ENCODE assay signal across 9 cellular contexts in the genomic region with DNA sequence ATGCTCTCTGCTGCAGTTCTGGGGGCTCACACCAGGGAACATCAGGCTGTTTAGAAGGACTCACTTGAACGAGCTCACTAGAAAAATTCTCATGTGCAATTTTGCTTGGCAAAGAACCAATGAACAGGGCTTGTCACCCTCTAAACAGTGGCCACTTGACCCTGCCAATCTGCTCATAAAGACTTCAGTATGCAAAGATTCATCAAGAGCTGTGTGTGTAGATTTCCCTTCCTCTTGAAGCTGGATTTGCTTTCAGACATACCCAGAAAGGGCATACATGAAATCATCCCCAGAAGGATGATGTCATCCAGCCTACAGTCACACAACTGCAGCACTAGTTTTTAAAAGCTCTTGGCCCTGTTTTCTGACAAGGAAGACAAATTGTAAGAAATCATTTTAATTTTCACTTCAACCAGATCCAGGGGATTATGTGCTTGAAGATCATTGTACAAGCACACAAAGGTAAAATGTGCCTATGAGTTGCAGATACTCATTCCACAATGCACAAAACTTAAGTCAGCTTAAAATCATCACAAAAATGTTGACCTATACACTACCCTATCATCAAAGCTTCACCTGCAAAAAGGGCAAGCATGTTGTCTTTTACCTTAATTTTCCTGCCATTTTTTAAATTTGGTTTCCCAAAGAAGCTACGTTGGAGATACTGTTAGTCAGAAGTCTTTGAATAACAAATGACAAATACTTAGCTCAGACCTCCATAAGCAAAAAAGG. TPM values are rescaled to one million over a fixed set of nuclear protein-coding genes. Genes with fewer than 3 reads are reported as not detected.
DNase-seq lines count a peak whose midpoint lies in the region; ATAC-seq and TF ChIP-seq lines count a peak whose summit lies in the region.
"Had no signal": no experiment of that assay in that cellular context is flagged by ENCODE, and none has a peak within 500 bp of the region (broad histone marks: within the 10 kb centered on the region; RNA-seq: fewer than 3 reads in every experiment).

No MANE protein-coding gene starts in this region.

- H3K9me3 ChIP-seq in osteoblast (ENCODE audit: low read depth, low read length): no peaks in the 10 kb centered on the region

- no peaks in the 10 kb centered on the region for H4K20me1 ChIP-seq in osteoblast (ENCODE audit: insufficient read depth, low read length)

- DNase-seq in ELR (ENCODE audit: low read depth): peak; percentile 75
- DNase-seq in NCI-H2107 (lab: John Stamatoyannopoulos, UW): peak; percentile 36
- DNase-seq in osteoblast (ENCODE audit: insufficient read length, low spot score, missing footprints): peak; percentile 87
- no peak for DNase-seq in activated CD4-positive, alpha-beta T cell treated with anti-CD3 and anti-CD28 coated beads, Interleukin-2, amount 10 ng/mL, durations not matched to agents 24 days and 14 days
- DNase-seq in stimulated activated naive CD4-positive, alpha-beta T cell (lab: John Stamatoyannopoulos, UW): no peak
- DNase-seq: stimulated activated CD4-positive, alpha-beta T cell treated with anti-CD3 and anti-CD28 coated beads, Interleukin-1b, Interleukin-23, amount 100 ng/mL, for 48 hours had no signal

- ATAC-seq in GM21423 (IDR thresholded peaks at IDR 0.05; ENCODE audit: unreplicated experiment) (no peak), GM18907 (IDR thresholded peaks at IDR 0.05; ENCODE audit: unreplicated experiment) (no peak)

- H3K4me3 Mint-ChIP-seq in dendritic cell treated with granulocyte-macrophage colony-stimulating factor and Interleukin-4, amounts not matched to agents 40 ng/mL and 50 ng/mL, for 4 days: no peak overlapping the region
- H3K4me3 Mint-ChIP-seq in activated CD4-positive, alpha-beta T cell treated with anti-CD3 and anti-CD28 coated beads, Interleukin-2, amount 10 ng/mL, durations not matched to agents 24 days and 14 days: no peak overlapping the region

- no peak for TF ChIP-seq CTCF in osteoblast (IDR thresholded peaks at IDR 0.05; ENCODE audit: extremely low read depth, low read depth, low read length)

- H3K4me3 ChIP-seq in osteoblast (ENCODE audit: insufficient read depth, low read length): no peak overlapping the region

- intact Hi-C loops in dendritic cell treated with granulocyte-macrophage colony-stimulating factor and Interleukin-4, amounts not matched to agents 40 ng/mL and 50 ng/mL, for 4 days (cut with micrococcal nuclease): no loop called here
- intact Hi-C loops in activated CD4-positive, alpha-beta T cell treated with anti-CD3 and anti-CD28 coated beads, Interleukin-2, amount 10 ng/mL, durations not matched to agents 24 days and 14 days (cut with micrococcal nuclease): no loop called here

- no peaks in the 10 kb centered on the region for H3K27me3 ChIP-seq in osteoblast (ENCODE audit: insufficient read depth, low read length)

- no peaks in the 10 kb centered on the region for H3K36me3 ChIP-seq in osteoblast (ENCODE audit: insufficient read depth, low read length)

- peaks cover 47% of the 10 kb centered on the region for H3K4me1 Mint-ChIP-seq in dendritic cell treated with granulocyte-macrophage colony-stimulating factor and Interleukin-4, amounts not matched to agents 40 ng/mL and 50 ng/mL, for 4 days (ENCODE audit: low read depth)
- H3K4me1 Mint-ChIP-seq in activated CD4-positive, alpha-beta T cell treated with anti-CD3 and anti-CD28 coated beads, Interleukin-2, amount 10 ng/mL, durations not matched to agents 24 days and 14 days: peaks cover 28% of the 10 kb centered on the region

- H3K79me2 ChIP-seq in osteoblast (ENCODE audit: insufficient read depth, low read length): no peaks in the 10 kb centered on the region

- peak overlapping the region; percentile 15 for H3K4me2 ChIP-seq in osteoblast (ENCODE audit: insufficient read depth, low read length)

- peak overlapping the region; percentile 35 for H3K27ac ChIP-seq in osteoblast (ENCODE audit: low read depth, low read length)

- peaks cover 37% of the 10 kb centered on the region for H3K4me1 ChIP-seq in osteoblast (ENCODE audit: insufficient read depth, low read length)

- no peaks in the 10 kb centered on the region for H3K9me3 Mint-ChIP-seq in dendritic cell treated with granulocyte-macrophage colony-stimulating factor and Interleukin-4, amounts not matched to agents 40 ng/mL and 50 ng/mL, for 4 days
- H3K9me3 Mint-ChIP-seq in activated CD4-positive, alpha-beta T cell treated with anti-CD3 and anti-CD28 coated beads, Interleukin-2, amount 10 ng/mL, durations not matched to agents 24 days and 14 days: no peaks in the 10 kb centered on the region

- no peaks in the 10 kb centered on the region for H3K36me3 Mint-ChIP-seq in dendritic cell treated with granulocyte-macrophage colony-stimulating factor and Interleukin-4, amounts not matched to agents 40 ng/mL and 50 ng/mL, for 4 days (ENCODE audit: low read depth)
- no peaks in the 10 kb centered on the region for H3K36me3 Mint-ChIP-seq in activated CD4-positive, alpha-beta T cell treated with anti-CD3 and anti-CD28 coated beads, Interleukin-2, amount 10 ng/mL, durations not matched to agents 24 days and 14 days (ENCODE audit: low read depth)

- H3K27me3 Mint-ChIP-seq in dendritic cell treated with granulocyte-macrophage colony-stimulating factor and Interleukin-4, amounts not matched to agents 40 ng/mL and 50 ng/mL, for 4 days: no peaks in the 10 kb centered on the region
- H3K27me3 Mint-ChIP-seq in activated CD4-positive, alpha-beta T cell treated with anti-CD3 and anti-CD28 coated beads, Interleukin-2, amount 10 ng/mL, durations not matched to agents 24 days and 14 days: no peaks in the 10 kb centered on the region

- H2AFZ ChIP-seq in osteoblast (ENCODE audit: low read length): peak overlapping the region; percentile 57

- H3K27ac Mint-ChIP-seq in dendritic cell treated with granulocyte-macrophage colony-stimulating factor and Interleukin-4, amounts not matched to agents 40 ng/mL and 50 ng/mL, for 4 days: peak overlapping the region; percentile 81
- no peak overlapping the region for H3K27ac Mint-ChIP-seq in activated CD4-positive, alpha-beta T cell treated with anti-CD3 and anti-CD28 coated beads, Interleukin-2, amount 10 ng/mL, durations not matched to agents 24 days and 14 days

RNA-seq across cellular contexts. Expression of a gene that starts 5.2 kb away (rescaled TPM):
- total RNA-seq in osteoblast: 82.2 and 83.4 TPM in 2 replicates
- 127 and 136 TPM in 2 replicates for total RNA-seq in activated CD4-positive, alpha-beta T cell treated with anti-CD3 and anti-CD28 coated beads, Interleukin-2, amount 10 ng/mL, durations not matched to agents 24 days and 14 days

Comparison
In these comparisons a context has a peak if more than half of its experiments do, and no peak if none do; other contexts are left out.
1. DNase-seq: peak in ELR (single experiment), NCI-H2107 (single experiment) and osteoblast (single experiment); none in activated CD4-positive, alpha-beta T cell treated with anti-CD3 and anti-CD28 coated beads, Interleukin-2, amount 10 ng/mL, durations not matched to agents 24 days and 14 days (single experiment) and stimulated activated naive CD4-positive, alpha-beta T cell (0 of 6).